10 cellular contexts compared by ENCODE assay signal in genomic region chr20:7841967-7842301, GRCh38.
DNase-seq lines count a peak whose midpoint lies in the region; ATAC-seq, FAIRE-seq and TF ChIP-seq lines count a peak whose summit lies in the region.
"Had no signal": no experiment of that assay in that cellular context is flagged by ENCODE, and none has a peak within 500 bp of the region (broad histone marks: within the 10 kb centered on the region; RNA-seq: fewer than 3 reads in every experiment).

No MANE protein-coding gene starts in this region.

- no peak for FAIRE-seq in bronchial epithelial cell (lab: Jason Lieb, UNC)
- FAIRE-seq: K562 had no signal

- intact Hi-C loops in aorta (cut with DNase I): no loop called here

- TF ChIP-seq CTCF in bronchial epithelial cell (IDR thresholded peaks at IDR 0.05; ENCODE audit: insufficient read depth, low read length, severe bottlenecking): no peak

- H3K27me3 ChIP-seq in bronchial epithelial cell (ENCODE audit: control insufficient read depth, insufficient read depth, low read length) (no peaks in the 10 kb centered on the region), aorta (ENCODE audit: control insufficient read depth in 1 of 2, insufficient read depth in 2 of 2, low read length in 1 of 2) (no peaks in the 10 kb centered on the region)

- 0 to 4% methylated on average over 2 of the region's 2 CpGs for WGBS in aorta, 2 donors

- peaks cover 0 to 2% of the 10 kb centered on the region in 2 donors for H3K4me1 ChIP-seq in aorta (ENCODE audit: control insufficient read depth in 1 of 2, insufficient read depth in 2 of 2, low read length in 2 of 2)

- H3K36me3 ChIP-seq in bronchial epithelial cell (ENCODE audit: control insufficient read depth, insufficient read depth, low read length) (no peaks in the 10 kb centered on the region), aorta (ENCODE audit: control insufficient read depth in 1 of 2, insufficient read depth in 2 of 2, low read length in 1 of 2) (no peaks in the 10 kb centered on the region)

- no peak overlapping the region for H3K4me3 ChIP-seq in bronchial epithelial cell (ENCODE audit: low read depth, low read length)
- no peak overlapping the region for H3K4me3 ChIP-seq in aorta (ENCODE audit: low read length in 2 of 2)
- H3K4me3 ChIP-seq: K562 had no signal

- H3K27ac ChIP-seq in aorta (ENCODE audit: low read depth in 1 of 2, low read length in 2 of 2): no peak overlapping the region

- DNase-seq in HS-5 (ENCODE audit: low read depth): peak; percentile 80
- DNase-seq in bronchial epithelial cell (ENCODE audit: low read depth): peak; percentile 96
- peak; percentile 35 for DNase-seq in hepatic stellate cell (ENCODE audit: low spot score)
- DNase-seq in aorta: peak; percentile 74 to 77
- no peak for DNase-seq in inferior parietal cortex (ENCODE audit: extremely low spot score)
- DNase-seq in stimulated activated CD4-positive, alpha-beta T cell treated with anti-CD3 and anti-CD28 coated beads, Interleukin-12 subunit alpha, Interleukin-12 subunit beta, amount 100 ng/mL, for 4 hours: no peak
- DNase-seq: activated CD4-positive, alpha-beta T cell treated with anti-CD3 and anti-CD28 coated beads, Interleukin-2, amount 10 ng/mL, durations not matched to agents 24 days and 14 days; stimulated activated CD4-positive, alpha-beta T cell treated with anti-CD3 and anti-CD28 coated beads, Interleukin-4, amount 100 ng/mL, for 4 hours had no signal

- ATAC-seq in aorta (ENCODE audit: low FRiP score) (peak; percentile 92), GM18861 (IDR thresholded peaks at IDR 0.05; ENCODE audit: unreplicated experiment) (no peak)
- ATAC-seq: K562 had no signal

- no peaks in the 10 kb centered on the region for H3K9me3 ChIP-seq in aorta (ENCODE audit: control insufficient read depth, low read length)

Comparison
In these comparisons a context has a peak if more than half of its experiments do, and no peak if none do; other contexts are left out.
1. DNase-seq: peak in HS-5 (single experiment), bronchial epithelial cell (single experiment), hepatic stellate cell (single experiment) and aorta (2 of 2); none in inferior parietal cortex (single experiment) and stimulated activated CD4-positive, alpha-beta T cell treated with anti-CD3 and anti-CD28 coated beads, Interleukin-12 subunit alpha, Interleukin-12 subunit beta, amount 100 ng/mL, for 4 hours (single experiment).